ENCODE assay signal across 9 cellular contexts in genomic region chr5:34598177-34598794, GRCh38. TPM values are rescaled to one million over a fixed set of nuclear protein-coding genes. Genes with fewer than 3 reads are reported as not detected.
DNase-seq lines count a peak whose midpoint lies in the region; TF ChIP-seq lines count a peak whose summit lies in the region.
"Had no signal": no experiment of that assay in that cellular context is flagged by ENCODE, and none has a peak within 500 bp of the region (broad histone marks: within the 10 kb centered on the region; RNA-seq: fewer than 3 reads in every experiment).

No MANE protein-coding gene starts in this region.

- in situ Hi-C loops in HAP-1 (cut with MboI; ENCODE audit: low sequenced_read_pairs): no loop called here

- H3K4me3 ChIP-seq in BJ (ENCODE audit: low read depth, low read length) (no peak overlapping the region), HAP-1 (no peak overlapping the region)

- POLR2A ChIA-PET in BJ (lab: Charles Lee): interaction anchor here (0.5 to 0.6 kb wide), 3 partner anchors 11 to 60 kb away, joined by 3 to 6 read pairs (median 5); no protein-coding TSS in a partner anchor

- CTCF ChIA-PET in BJ (lab: Yijun Ruan, JAX): interaction anchor here (0.6 to 2.0 kb wide), 5 partner anchors 10 to 75 kb away, joined by 3 to 6 read pairs (median 3); no protein-coding TSS in a partner anchor

- H3K9me3 ChIP-seq in HAP-1: no peaks in the 10 kb centered on the region

- H3K36me3 ChIP-seq in BJ (ENCODE audit: control insufficient read depth, insufficient read depth, low read length) (no peaks in the 10 kb centered on the region), HAP-1 (replicated peaks) (no peaks in the 10 kb centered on the region)

- DNase-seq in BJ (ENCODE audit: low read depth): peak; percentile 93
- peak; percentile 77 for DNase-seq in MV-4-11 (lab: John Stamatoyannopoulos, UW)
- DNase-seq in cerebellum (ENCODE audit: low spot score): peak; percentile 42
- DNase-seq in myocyte (ENCODE audit: low read depth): peak; percentile 69
- no peak for DNase-seq in HAP-1 (ENCODE audit: low spot score in 2 of 2)
- DNase-seq in NCI-H524 (lab: John Stamatoyannopoulos, UW): no peak
- no peak for DNase-seq in activated CD4-positive, alpha-beta T cell treated with anti-CD3 and anti-CD28 coated beads, Interleukin-2, amount 50 U/mL, for 48 hours
- no peak for DNase-seq in NAMALWA (ENCODE audit: low spot score)
- DNase-seq: NCI-H510A treated with DMSO at 0.1 percent for 48 hours had no signal

- H3K27me3 ChIP-seq in BJ (ENCODE audit: control insufficient read depth, insufficient read depth, low read length) (no peaks in the 10 kb centered on the region), HAP-1 (ENCODE audit: low read depth) (peaks cover 9% of the 10 kb centered on the region)

- TF ChIP-seq CTCF in BJ (IDR thresholded peaks at IDR 0.05; ENCODE audit: insufficient read depth, low read depth, low read length): no peak

- no peaks in the 10 kb centered on the region for H3K4me1 ChIP-seq in HAP-1

RNA-seq across cellular contexts. Expression of gene RAI14, which starts 57.8 kb away (rescaled TPM):
- 116 and 183 TPM in 2 replicates for polyA plus RNA-seq in BJ (2011; rRNA removed)
- 179 and 210 TPM in 2 replicates for polyA minus RNA-seq in BJ (2011; rRNA and poly(A)+ RNA removed)
- total RNA-seq in cerebellum (20.0 TPM), myocyte (17.0 and 19.0 TPM in 2 replicates)
- polyA plus RNA-seq in myocyte (2012): 54.2 TPM

Comparison
In these comparisons a context has a peak if more than half of its experiments do, and no peak if none do; other contexts are left out.
1. DNase-seq: peak in BJ (single experiment), MV-4-11 (single experiment), cerebellum (single experiment) and myocyte (single experiment); none in HAP-1 (0 of 2), NCI-H524 (0 of 2), activated CD4-positive, alpha-beta T cell treated with anti-CD3 and anti-CD28 coated beads, Interleukin-2, amount 50 U/mL, for 48 hours (0 of 2) and NAMALWA (single experiment).